ENCODE assay signal across 8 cellular contexts in the genomic region with DNA sequence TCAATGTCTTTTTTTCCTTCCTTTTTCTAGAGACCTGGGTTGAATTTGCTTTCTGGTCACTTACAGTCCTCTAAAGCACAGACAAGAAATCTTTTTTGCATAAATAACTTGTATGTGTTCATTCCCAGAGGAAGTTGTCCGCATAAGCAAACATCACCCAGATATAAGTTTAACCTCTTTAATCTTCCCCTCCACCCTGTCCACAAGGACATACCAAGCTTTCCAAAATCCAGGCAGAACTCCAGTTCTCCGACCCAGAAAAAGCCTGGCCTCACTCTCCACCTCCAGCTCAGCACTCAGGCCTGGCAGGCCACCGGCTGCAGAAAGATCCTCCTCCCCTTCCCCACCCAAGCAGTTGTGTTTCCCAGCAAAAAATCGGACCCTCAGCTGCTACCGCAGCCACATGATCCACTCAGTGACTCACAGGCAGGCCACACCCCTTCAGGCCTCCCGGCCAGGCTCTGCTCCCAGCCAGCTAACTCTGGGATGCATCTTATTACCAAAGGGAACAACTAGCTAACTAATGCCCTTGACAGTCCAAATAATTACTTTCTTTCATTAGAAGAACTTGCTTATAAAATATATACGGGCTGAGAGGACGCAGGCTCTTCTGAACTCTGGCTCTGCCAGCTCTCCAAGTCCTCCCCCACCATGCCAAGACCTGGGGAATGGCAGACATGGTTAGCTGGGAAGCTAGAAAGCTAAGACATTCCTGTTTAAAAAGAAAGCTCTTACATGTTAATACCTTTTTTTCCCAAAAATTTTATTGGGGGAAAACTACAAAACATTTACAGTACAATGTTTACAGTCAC. TPM values are rescaled to one million over a fixed set of nuclear protein-coding genes. Genes with fewer than 3 reads are reported as not detected.
DNase-seq lines count a peak whose midpoint lies in the region; ATAC-seq and TF ChIP-seq lines count a peak whose summit lies in the region.

No MANE protein-coding gene starts in this region.

- H3K27ac ChIP-seq in SK-N-SH (ENCODE audit: low read depth in 2 of 2, low read length in 1 of 2) (peak overlapping the region; percentile 94 to 95), osteoblast (ENCODE audit: low read depth, low read length) (peak overlapping the region; percentile 88), uterus (peak overlapping the region; percentile 98 to 99)

- peaks cover 34% of the 10 kb centered on the region for H4K20me1 ChIP-seq in SK-N-SH (ENCODE audit: insufficient read depth)
- H4K20me1 ChIP-seq in osteoblast (ENCODE audit: insufficient read depth, low read length): peaks cover 19% of the 10 kb centered on the region

- DNase-seq in COR-L47 (lab: John Stamatoyannopoulos, UW) (peak; percentile 14), SK-N-SH (peak; percentile 87), amniotic stem cell (lab: John Stamatoyannopoulos, UW) (peak; percentile 61), cardiac septum (ENCODE audit: low spot score) (peak; percentile 94), osteoblast (ENCODE audit: insufficient read length, low spot score, missing footprints) (peak; percentile 97), uterus (peak; percentile 93 to 94)
- peak; percentile 50 for DNase-seq in Jurkat, Clone E6-1 (ENCODE audit: low read depth, low spot score)

- peak; percentile 34 for TF ChIP-seq RAD21 in SK-N-SH (IDR thresholded peaks at IDR 0.05; ENCODE audit: low read length)

- H3K27me3 ChIP-seq in SK-N-SH (ENCODE audit: insufficient read depth) (no peaks in the 10 kb centered on the region), osteoblast (ENCODE audit: insufficient read depth, low read length) (no peaks in the 10 kb centered on the region), uterus (no peaks in the 10 kb centered on the region)

- peaks cover 21 to 31% of the 10 kb centered on the region in 2 experiments for H3K36me3 ChIP-seq in SK-N-SH (replicated peaks in 1 of 2; ENCODE audit: control insufficient read depth in 1 of 2, insufficient read depth in 2 of 2, low read length in 1 of 2)
- peaks cover 30% of the 10 kb centered on the region for H3K36me3 ChIP-seq in osteoblast (ENCODE audit: insufficient read depth, low read length)
- H3K36me3 ChIP-seq in uterus: no peaks in the 10 kb centered on the region

- H3K9me3 ChIP-seq in SK-N-SH (no peaks in the 10 kb centered on the region), osteoblast (ENCODE audit: low read depth, low read length) (no peaks in the 10 kb centered on the region), uterus (no peaks in the 10 kb centered on the region)

- peak; percentile 35 to 51 for TF ChIP-seq POLR2A in uterus (IDR thresholded peaks at IDR 0.05)

- peaks cover 50% of the 10 kb centered on the region for H3F3A ChIP-seq in SK-N-SH (replicated peaks; ENCODE audit: insufficient read depth)

- peak overlapping the region; percentile 99 for H3K9ac ChIP-seq in SK-N-SH

- H3K4me1 ChIP-seq in SK-N-SH (ENCODE audit: control insufficient read depth in 1 of 2, insufficient read depth in 2 of 2, low read depth in 1 of 2, low read length in 1 of 2) (peaks cover 46 to 76% of the 10 kb centered on the region in 2 experiments; a peak in 3 of 4 replicates), osteoblast (ENCODE audit: insufficient read depth, low read length) (peaks cover 52% of the 10 kb centered on the region), uterus (peaks cover 4 to 19% of the 10 kb centered on the region in 2 donors)

- 3% methylated on average over 8 of the region's 8 CpGs for WGBS in SK-N-SH (ENCODE audit: low lambda C conversion rate)

- POLR2A ChIA-PET in SK-N-SH (lab: Yijun Ruan, JAX): interaction anchor here (0.9 to 3.6 kb wide), 12 partner anchors 10 to 247 kb away, joined by 3 to 13 read pairs (median 4); no protein-coding TSS in a partner anchor

- H3K9me2 ChIP-seq in SK-N-SH: no peaks in the 10 kb centered on the region

- ATAC-seq in GM19397 (IDR thresholded peaks at IDR 0.05; ENCODE audit: unreplicated experiment): no peak

- H2AFZ ChIP-seq in SK-N-SH (ENCODE audit: low read depth): no peak overlapping the region
- H2AFZ ChIP-seq in osteoblast (ENCODE audit: low read length): no peak overlapping the region

- H3K79me2 ChIP-seq in SK-N-SH (ENCODE audit: insufficient read depth): peaks cover 63% of the 10 kb centered on the region
- peaks cover 56% of the 10 kb centered on the region for H3K79me2 ChIP-seq in osteoblast (ENCODE audit: insufficient read depth, low read length)

- H3K4me2 ChIP-seq in SK-N-SH (peak overlapping the region; percentile 83), osteoblast (ENCODE audit: insufficient read depth, low read length) (peak overlapping the region; percentile 85)

- peak overlapping the region; percentile 66 for H3K4me3 ChIP-seq in Jurkat, Clone E6-1 (ENCODE audit: low read length)
- H3K4me3 ChIP-seq in SK-N-SH (ENCODE audit: low read depth in 2 of 2, low read length in 1 of 2): peak overlapping the region; percentile 95 to 97
- peak overlapping the region; percentile 90 for H3K4me3 ChIP-seq in osteoblast (ENCODE audit: insufficient read depth, low read length)
- peak overlapping the region; percentile 90 to 94 for H3K4me3 ChIP-seq in uterus

- TF ChIP-seq EP300 in SK-N-SH (IDR thresholded peaks at IDR 0.05; ENCODE audit: borderline replicate concordance in 1 of 2, low read depth in 1 of 2, low read length in 1 of 2): peak; percentile 67 to 70; a peak in 3 of 4 replicates

- CTCF ChIA-PET in SK-N-SH (lab: Yijun Ruan, JAX): interaction anchor here (0.7 to 16.3 kb wide), 24 partner anchors 18 to 394 kb away, joined by 3 to 299 read pairs (median 4); no protein-coding TSS in a partner anchor

- intact Hi-C loops in cardiac septum (cut with DNase I) (loop anchor here (5.0 kb wide), 1 partner anchor 140 kb away; no protein-coding TSS in a partner anchor), uterus (cut with DNase I; ENCODE audit: low total_unique reads) (loop anchor here (5.0 to 10.0 kb wide), 3 partner anchors 200 to 263 kb away; no protein-coding TSS in a partner anchor)

- TF ChIP-seq CTCF in SK-N-SH (IDR thresholded peaks at IDR 0.05) (no peak), osteoblast (IDR thresholded peaks at IDR 0.05; ENCODE audit: extremely low read depth, low read depth, low read length) (no peak), uterus (IDR thresholded peaks at IDR 0.05) (no peak)

TF ChIP-seq in SK-N-SH, 30 proteins besides CTCF, POLR2A, EP300 and RAD21 (continues in another document):
- TF ChIP-seq ZBTB33 (IDR thresholded peaks at IDR 0.05; ENCODE audit: borderline replicate concordance, low read depth) (peak; percentile 61; the same call in 1 of the 2 replicates), JUND (IDR thresholded peaks at IDR 0.05) (peak; percentile 92), MAX (IDR thresholded peaks at IDR 0.05; ENCODE audit: low read depth) (peak; percentile 90), SMC3 (IDR thresholded peaks at IDR 0.05; ENCODE audit: low read depth, low read length) (peak; percentile 37; the same call in 1 of the 2 replicates), NFIC (IDR thresholded peaks at IDR 0.05; ENCODE audit: borderline replicate concordance) (peak; percentile 71; the same call in 1 of the 2 replicates), ELF1 (IDR thresholded peaks at IDR 0.05) (peak; percentile 52), PBX3 (IDR thresholded peaks at IDR 0.05) (peak; percentile 84), TEAD4 (IDR thresholded peaks at IDR 0.05; ENCODE audit: borderline replicate concordance, insufficient read depth) (0 out of 2 replicates have a peak, but pooled peaks have one; percentile 26), TAF1 (IDR thresholded peaks at IDR 0.05; ENCODE audit: borderline replicate concordance, low read depth, low read length) (peak; percentile 85)
- TF ChIP-seq, protein P1, sequence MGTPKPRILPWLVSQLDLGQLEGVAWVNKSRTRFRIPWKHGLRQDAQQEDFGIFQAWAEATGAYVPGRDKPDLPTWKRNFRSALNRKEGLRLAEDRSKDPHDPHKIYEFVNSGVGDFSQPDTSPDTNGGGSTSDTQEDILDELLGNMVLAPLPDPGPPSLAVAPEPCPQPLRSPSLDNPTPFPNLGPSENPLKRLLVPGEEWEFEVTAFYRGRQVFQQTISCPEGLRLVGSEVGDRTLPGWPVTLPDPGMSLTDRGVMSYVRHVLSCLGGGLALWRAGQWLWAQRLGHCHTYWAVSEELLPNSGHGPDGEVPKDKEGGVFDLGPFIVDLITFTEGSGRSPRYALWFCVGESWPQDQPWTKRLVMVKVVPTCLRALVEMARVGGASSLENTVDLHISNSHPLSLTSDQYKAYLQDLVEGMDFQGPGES (IDR thresholded peaks at IDR 0.05; ENCODE audit: low read depth, low read length): no peak

RNA-seq across cellular contexts. Expression of gene ZFP36L2, which starts 4.5 kb away (rescaled TPM):
- 37.3 TPM for polyA plus RNA-seq in Jurkat, Clone E6-1 (2012; ENCODE audit: insufficient read depth, insufficient read length)
- polyA plus RNA-seq in SK-N-SH (2012; rRNA removed): 12.5 and 18.4 TPM in 2 replicates
- 22.0 and 22.2 TPM in 2 replicates for polyA plus RNA-seq in SK-N-SH (2012; cell fraction: cytosol; rRNA removed)
- polyA plus RNA-seq in SK-N-SH (2012; cell fraction: nucleus; rRNA removed): 24.1 and 24.2 TPM in 2 replicates
- total RNA-seq in cardiac septum (41.4 TPM), osteoblast (14.7 and 15.6 TPM in 2 replicates), uterus (100 to 1,000 TPM in 1 of 4 donors, 10 to 100 TPM in 3; 18.2 to 209 (median 67.2) TPM)

Comparison
In these comparisons a context has a peak if more than half of its experiments do, and no peak if none do; other contexts are left out.
1. DNase-seq: peak in every context shown above with its lines; median percentile 97 in osteoblast; 94 in cardiac septum; 94 in uterus; 87 in SK-N-SH; 61 in amniotic stem cell; 50 in Jurkat, Clone E6-1; 14 in COR-L47.